24 cellular contexts compared by ENCODE assay signal in genomic region chr10:65396997-65397396, GRCh38.
"Had no signal": no experiment of that assay in that cellular context is flagged by ENCODE, and none has a peak within 500 bp of the region (broad histone marks: within the 10 kb centered on the region; RNA-seq: fewer than 3 reads in every experiment).

No MANE protein-coding gene starts in this region.

- H3K9me3 Mint-ChIP-seq: endodermal cell had no signal

- ATAC-seq: effector memory CD8-positive, alpha-beta T cell; esophagus mucosa; gastroesophageal sphincter; heart right ventricle; left cardiac atrium; left lung; left ventricle myocardium superior; lower lobe of right lung; naive thymus-derived CD4-positive, alpha-beta T cell had no signal

- H3K27ac ChIP-seq: colonic mucosa, epithelial cell of prostate, esophagus squamous epithelium, gastroesophageal sphincter, heart right ventricle, left lung, lower lobe of right lung had no signal

- H3K27ac Mint-ChIP-seq: dendritic cell treated with granulocyte-macrophage colony-stimulating factor and Interleukin-4, amounts not matched to agents 40 ng/mL and 50 ng/mL, for 4 days; effector memory CD8-positive, alpha-beta T cell; endodermal cell; memory B cell; naive thymus-derived CD4-positive, alpha-beta T cell had no signal

- H3K4me1 Mint-ChIP-seq: endodermal cell; memory B cell; naive thymus-derived CD4-positive, alpha-beta T cell had no signal

- H3K4me1 ChIP-seq: colonic mucosa, esophagus squamous epithelium, gastroesophageal sphincter, heart right ventricle, left lung, lower lobe of right lung had no signal

- H3K36me3 Mint-ChIP-seq: memory B cell; naive thymus-derived CD4-positive, alpha-beta T cell had no signal

- H3K27me3 Mint-ChIP-seq: dendritic cell treated with granulocyte-macrophage colony-stimulating factor and Interleukin-4, amounts not matched to agents 40 ng/mL and 50 ng/mL, for 4 days; effector memory CD8-positive, alpha-beta T cell; memory B cell; naive thymus-derived CD4-positive, alpha-beta T cell had no signal

- H3K36me3 ChIP-seq: colonic mucosa, esophagus squamous epithelium, gastroesophageal sphincter, heart right ventricle, left lung, lower lobe of right lung had no signal

- H3K27me3 ChIP-seq: colonic mucosa, esophagus squamous epithelium, gastroesophageal sphincter, heart right ventricle, left lung had no signal

- H3K4me3 ChIP-seq: colonic mucosa, esophagus squamous epithelium, gastroesophageal sphincter, heart right ventricle, left lung, lower lobe of right lung had no signal

- H3K9me3 ChIP-seq: colonic mucosa, esophagus squamous epithelium, gastroesophageal sphincter, heart right ventricle, left lung, lower lobe of right lung had no signal

- DNase-seq: colonic mucosa; cortex of kidney; effector CD8-positive, alpha-beta T cell; effector memory CD8-positive, alpha-beta T cell; endodermal cell; erythroblast; esophagus squamous epithelium; foreskin fibroblast; foreskin melanocyte; glutamatergic neuron; heart right ventricle; hippocampal formation; left cardiac atrium; left lung; left ventricle myocardium superior; lower lobe of right lung; mesendoderm; midbrain; naive thymus-derived CD4-positive, alpha-beta T cell had no signal

- H3K4me3 Mint-ChIP-seq: dendritic cell treated with granulocyte-macrophage colony-stimulating factor and Interleukin-4, amounts not matched to agents 40 ng/mL and 50 ng/mL, for 4 days; effector memory CD8-positive, alpha-beta T cell; endodermal cell; memory B cell; naive thymus-derived CD4-positive, alpha-beta T cell had no signal
